21 cellular contexts compared by ENCODE assay signal in the genomic region with DNA sequence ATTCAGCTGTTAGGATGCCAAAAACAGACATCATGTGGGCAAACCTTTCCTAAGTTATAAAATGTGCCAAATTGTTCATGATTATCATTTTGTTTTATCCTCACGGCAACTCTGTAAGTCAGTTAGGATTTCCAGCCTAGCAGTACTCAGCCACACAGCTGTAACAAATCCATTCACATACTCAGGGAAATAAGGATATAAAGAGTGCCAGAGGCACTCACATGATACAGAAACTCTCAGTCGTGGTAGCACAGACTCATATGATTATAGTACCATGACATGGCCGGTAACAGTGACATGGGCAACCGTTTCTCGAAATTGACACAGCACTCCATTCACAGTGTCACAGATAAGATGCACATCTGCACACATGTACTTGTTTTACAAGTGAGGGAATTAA.
A peak's percentile ranks its signal among the peaks of the same experiment; 100 is the strongest.
DNase-seq lines count a peak whose midpoint lies in the region; ATAC-seq, FAIRE-seq and TF ChIP-seq lines count a peak whose summit lies in the region.
"Had no signal": no experiment of that assay in that cellular context is flagged by ENCODE, and none has a peak within 500 bp of the region (broad histone marks: within the 10 kb centered on the region; RNA-seq: fewer than 3 reads in every experiment).

No MANE protein-coding gene starts in this region.

- H3K27me3 Mint-ChIP-seq in Calu3 (ENCODE audit: unreplicated experiment) = no peaks in the 10 kb centered on the region
- H3K27me3 Mint-ChIP-seq in activated CD4-positive, alpha-beta memory T cell treated with anti-CD3 and anti-CD28 coated beads, Interleukin-2, amount 10 ng/mL, durations not matched to agents 7 days and 5 days = no peaks in the 10 kb centered on the region
- H3K27me3 Mint-ChIP-seq: CD4-positive, CD25-positive, alpha-beta regulatory T cell had no signal

- H3K4me2 ChIP-seq in MM.1S (ENCODE audit: low read depth, low read length) = no peak overlapping the region
- H3K4me2 ChIP-seq: GM23338 had no signal

- peak overlapping the region; percentile 6 for H3K27ac ChIP-seq in muscle layer of duodenum (ENCODE audit: low read length)
- H3K27ac ChIP-seq in upper lobe of right lung = peak overlapping the region; percentile 37
- no peak overlapping the region for H3K27ac ChIP-seq in small intestine (ENCODE audit: low read depth in 1 of 2, low read length in 1 of 2)
- no peak overlapping the region for H3K27ac ChIP-seq in MM.1S (ENCODE audit: low read length)
- H3K27ac ChIP-seq: HL-60 had no signal

- no peak for FAIRE-seq in small intestine (lab: Jason Lieb, UNC)
- FAIRE-seq: A204.1 had no signal

- no peaks in the 10 kb centered on the region for H3K79me2 ChIP-seq in MM.1S (ENCODE audit: low read length)

- WGBS in small intestine, 3 donors = 67 to 80% (median 74%) methylated on average over 5 of the region's 5 CpGs

- no peaks in the 10 kb centered on the region for H4K20me1 ChIP-seq in MM.1S (ENCODE audit: insufficient read depth, low read length)

- BruUV-seq in Calu3 (replicated peaks; lab: Mats Ljungman, UMichigan) = no TSS peak

- no peaks in the 10 kb centered on the region for H3F3A ChIP-seq in MM.1S (ENCODE audit: insufficient read depth, low read length)

- H3K4me3 ChIP-seq in muscle layer of duodenum (ENCODE audit: low read depth in 1 of 2, low read length in 2 of 2) (no peak overlapping the region), upper lobe of right lung (no peak overlapping the region), small intestine (ENCODE audit: low read depth in 1 of 2, low read length in 2 of 2) (no peak overlapping the region), MM.1S (ENCODE audit: low read length) (no peak overlapping the region)
- H3K4me3 ChIP-seq: GM23338 had no signal

- no peaks in the 10 kb centered on the region for H3K9me3 Mint-ChIP-seq in Calu3 (ENCODE audit: low read depth, unreplicated experiment)
- no peaks in the 10 kb centered on the region for H3K9me3 Mint-ChIP-seq in activated CD4-positive, alpha-beta memory T cell treated with anti-CD3 and anti-CD28 coated beads, Interleukin-2, amount 10 ng/mL, durations not matched to agents 7 days and 5 days
- H3K9me3 Mint-ChIP-seq: GM23338 had no signal

- DNase-seq in epidermal melanocyte (ENCODE audit: insufficient read length, low spot score) = peak; percentile 32
- DNase-seq in foreskin melanocyte = peak; percentile 58
- no peak for DNase-seq in upper lobe of right lung
- no peak for DNase-seq in small intestine
- no peak for DNase-seq in MM.1S
- no peak for DNase-seq in Calu3
- DNase-seq in activated CD4-positive, alpha-beta memory T cell treated with anti-CD3 and anti-CD28 coated beads, Interleukin-2, amount 10 ng/mL, durations not matched to agents 7 days and 5 days = no peak
- DNase-seq: ACHN; BE2C; C1 segment of cervical spinal cord; Caco-2; CD4-positive, CD25-positive, alpha-beta regulatory T cell; CD8-positive, alpha-beta memory T cell; DMS153; DMS79; GDM1; HCEC 1CT had no signal

- H3K9me3 ChIP-seq in muscle layer of duodenum (ENCODE audit: control insufficient read depth in 1 of 2, low read length in 2 of 2) = no peaks in the 10 kb centered on the region
- no peaks in the 10 kb centered on the region for H3K9me3 ChIP-seq in upper lobe of right lung
- H3K9me3 ChIP-seq in small intestine (ENCODE audit: control insufficient read depth, low read depth) = no peaks in the 10 kb centered on the region
- H3K9me3 ChIP-seq in MM.1S (replicated peaks; ENCODE audit: insufficient read depth, low read length) = no peaks in the 10 kb centered on the region
- H3K9me3 ChIP-seq: BE2C, Caco-2 had no signal

- intact Hi-C loops in upper lobe of right lung (cut with DNase I) (no loop called here), Calu3 (cut with micrococcal nuclease; ENCODE audit: unreplicated experiment) (no loop called here)

- peaks cover 10% of the 10 kb centered on the region for H3K4me1 Mint-ChIP-seq in Calu3 (ENCODE audit: low read depth, unreplicated experiment)
- no peaks in the 10 kb centered on the region for H3K4me1 Mint-ChIP-seq in activated CD4-positive, alpha-beta memory T cell treated with anti-CD3 and anti-CD28 coated beads, Interleukin-2, amount 10 ng/mL, durations not matched to agents 7 days and 5 days
- H3K4me1 Mint-ChIP-seq: CD4-positive, CD25-positive, alpha-beta regulatory T cell; CD8-positive, alpha-beta memory T cell; GM23338 had no signal

- CTCF ChIA-PET in Calu3 (lab: Charles Lee) = no interaction called here
- CTCF ChIA-PET in activated CD4-positive, alpha-beta memory T cell treated with anti-CD3 and anti-CD28 coated beads, Interleukin-2, amount 10 ng/mL, durations not matched to agents 7 days and 5 days (lab: Charles Lee) = no interaction called here

- H3K4me3 Mint-ChIP-seq in Calu3 (ENCODE audit: low read depth, unreplicated experiment) = no peak overlapping the region
- H3K4me3 Mint-ChIP-seq in activated CD4-positive, alpha-beta memory T cell treated with anti-CD3 and anti-CD28 coated beads, Interleukin-2, amount 10 ng/mL, durations not matched to agents 7 days and 5 days = no peak overlapping the region
- H3K4me3 Mint-ChIP-seq: CD4-positive, CD25-positive, alpha-beta regulatory T cell; CD8-positive, alpha-beta memory T cell; GM23338 had no signal

- H3K36me3 ChIP-seq in muscle layer of duodenum (ENCODE audit: control insufficient read depth in 1 of 2, insufficient read depth in 2 of 2, low read length in 2 of 2) = no peaks in the 10 kb centered on the region
- no peaks in the 10 kb centered on the region for H3K36me3 ChIP-seq in upper lobe of right lung
- H3K36me3 ChIP-seq in small intestine (ENCODE audit: control insufficient read depth in 2 of 2, insufficient read depth in 2 of 2, low read length in 2 of 2) = no peaks in the 10 kb centered on the region
- no peaks in the 10 kb centered on the region for H3K36me3 ChIP-seq in MM.1S (replicated peaks; ENCODE audit: insufficient read depth, low read length)
- H3K36me3 ChIP-seq: BE2C had no signal

- no peaks in the 10 kb centered on the region for H3K36me3 Mint-ChIP-seq in Calu3 (ENCODE audit: insufficient read depth, unreplicated experiment)
- H3K36me3 Mint-ChIP-seq in activated CD4-positive, alpha-beta memory T cell treated with anti-CD3 and anti-CD28 coated beads, Interleukin-2, amount 10 ng/mL, durations not matched to agents 7 days and 5 days (ENCODE audit: low read depth) = no peaks in the 10 kb centered on the region
- H3K36me3 Mint-ChIP-seq: CD4-positive, CD25-positive, alpha-beta regulatory T cell; CD8-positive, alpha-beta memory T cell had no signal

- POLR2A ChIA-PET in activated CD4-positive, alpha-beta memory T cell treated with anti-CD3 and anti-CD28 coated beads, Interleukin-2, amount 10 ng/mL, durations not matched to agents 7 days and 5 days (lab: Charles Lee) = no interaction called here

- no peak for ATAC-seq in upper lobe of right lung
- ATAC-seq: GM23338 had no signal

- H3K4me1 ChIP-seq in muscle layer of duodenum (ENCODE audit: control insufficient read depth in 1 of 2, insufficient read depth in 2 of 2, low read length in 2 of 2) (no peaks in the 10 kb centered on the region), upper lobe of right lung (no peaks in the 10 kb centered on the region), small intestine (ENCODE audit: control insufficient read depth in 2 of 2, insufficient read depth in 1 of 2, low read depth in 1 of 2, low read length in 1 of 2) (no peaks in the 10 kb centered on the region), MM.1S (ENCODE audit: low read length) (no peaks in the 10 kb centered on the region)
- H3K4me1 ChIP-seq: BE2C, Caco-2 had no signal

- H3K27ac Mint-ChIP-seq in Calu3 (ENCODE audit: unreplicated experiment) = no peak overlapping the region
- H3K27ac Mint-ChIP-seq in activated CD4-positive, alpha-beta memory T cell treated with anti-CD3 and anti-CD28 coated beads, Interleukin-2, amount 10 ng/mL, durations not matched to agents 7 days and 5 days = no peak overlapping the region
- H3K27ac Mint-ChIP-seq: CD4-positive, CD25-positive, alpha-beta regulatory T cell; CD8-positive, alpha-beta memory T cell; GM23338 had no signal

- no peaks in the 10 kb centered on the region for H3K9me2 ChIP-seq in MM.1S (replicated peaks; ENCODE audit: insufficient read depth, low read length)

- TF ChIP-seq CTCF in upper lobe of right lung (IDR thresholded peaks at IDR 0.05) (no peak), MM.1S (IDR thresholded peaks at IDR 0.05; ENCODE audit: low read length) (no peak), Calu3 (IDR thresholded peaks at IDR 0.05; ENCODE audit: unreplicated experiment) (no peak)

- H3K27me3 ChIP-seq in muscle layer of duodenum (ENCODE audit: low read depth, low read length) (no peaks in the 10 kb centered on the region), upper lobe of right lung (no peaks in the 10 kb centered on the region), small intestine (ENCODE audit: control insufficient read depth in 2 of 2, insufficient read depth in 2 of 2, low read length in 2 of 2) (no peaks in the 10 kb centered on the region), MM.1S (replicated peaks; ENCODE audit: insufficient read depth, low read length) (no peaks in the 10 kb centered on the region)
- H3K27me3 ChIP-seq: BE2C had no signal

- no peak overlapping the region for H3K9ac ChIP-seq in MM.1S (ENCODE audit: low read length)

- H2AFZ ChIP-seq in MM.1S (ENCODE audit: low read length) = no peak overlapping the region
- H2AFZ ChIP-seq: GM23338 had no signal

Comparison
In these comparisons a context has a peak if more than half of its experiments do, and no peak if none do; other contexts are left out.
1. DNase-seq: peak in epidermal melanocyte (single experiment) and foreskin melanocyte (single experiment); none in upper lobe of right lung (single experiment), small intestine (single experiment), MM.1S (single experiment), Calu3 (single experiment) and activated CD4-positive, alpha-beta memory T cell treated with anti-CD3 and anti-CD28 coated beads, Interleukin-2, amount 10 ng/mL, durations not matched to agents 7 days and 5 days (single experiment).
2. H3K27ac ChIP-seq: peak in muscle layer of duodenum (single experiment) and upper lobe of right lung (single experiment); none in small intestine (0 of 2) and MM.1S (single experiment).